19 cellular contexts compared by ENCODE assay signal in the genomic region with DNA sequence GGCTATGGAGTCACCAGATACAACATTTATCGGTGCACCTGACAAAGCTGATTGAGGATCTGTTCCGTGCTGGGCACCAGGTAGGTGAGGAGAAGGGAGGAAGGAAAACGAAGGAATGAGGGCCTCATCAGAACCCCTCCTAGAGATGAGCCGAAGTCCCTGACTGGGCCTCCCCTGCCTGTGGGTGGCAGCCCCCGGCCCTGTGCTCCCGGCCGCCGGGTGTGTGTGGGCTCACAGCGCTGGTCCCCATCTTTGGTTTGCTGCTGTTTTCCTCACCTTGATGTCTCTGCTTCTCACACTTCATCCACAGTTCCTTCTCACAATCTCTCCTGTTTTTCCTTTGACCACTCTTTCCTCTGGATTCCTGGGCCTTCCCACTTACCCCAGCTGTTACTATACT. TPM values are rescaled to one million over a fixed set of nuclear protein-coding genes. Genes with fewer than 3 reads are reported as not detected.
A peak's percentile ranks its signal among the peaks of the same experiment; 100 is the strongest.
DNase-seq lines count a peak whose midpoint lies in the region; ATAC-seq and TF ChIP-seq lines count a peak whose summit lies in the region.
"Had no signal": no experiment of that assay in that cellular context is flagged by ENCODE, and none has a peak within 500 bp of the region (broad histone marks: within the 10 kb centered on the region; RNA-seq: fewer than 3 reads in every experiment).

No MANE protein-coding gene starts in this region.

- TF ChIP-seq CTCF in endothelial cell (IDR thresholded peaks at IDR 0.05; ENCODE audit: unreplicated experiment) (no peak), osteocyte (IDR thresholded peaks at IDR 0.05) (no peak)

- no peak overlapping the region for H3K4me3 Mint-ChIP-seq in activated naive CD4-positive, alpha-beta T cell treated with anti-CD3 and anti-CD28 coated beads, Interleukin-2, amount 50 U/mL, for 24 hours
- H3K4me3 Mint-ChIP-seq in T-helper 17 cell, result no peak overlapping the region
- H3K4me3 Mint-ChIP-seq in endothelial cell (ENCODE audit: unreplicated experiment), result peak overlapping the region; percentile 73
- no peak overlapping the region for H3K4me3 Mint-ChIP-seq in osteocyte (ENCODE audit: unreplicated experiment)
- no peak overlapping the region for H3K4me3 Mint-ChIP-seq in stimulated activated memory B cell treated with anti-CD40 and anti-IgM and Interleukin-4, amounts not matched to agents 10 μg/mL and 1 μg/mL and 100 μg/mL, for 72 hours
- H3K4me3 Mint-ChIP-seq: IgD-negative memory B cell had no signal

- no peaks in the 10 kb centered on the region for H3K9me3 ChIP-seq in T-helper 17 cell (ENCODE audit: control insufficient read depth, low read length, poor library complexity, severe bottlenecking)
- H3K9me3 ChIP-seq: BLaER1 treated with 17β-estradiol and CSF1 and Interleukin-3, amounts not matched to agents 10 nM and 100 nM had no signal

- H3K4me1 Mint-ChIP-seq in activated naive CD4-positive, alpha-beta T cell treated with anti-CD3 and anti-CD28 coated beads, Interleukin-2, amount 50 U/mL, for 24 hours, result peaks cover 9% of the 10 kb centered on the region
- H3K4me1 Mint-ChIP-seq in T-helper 17 cell, result peaks cover 6% of the 10 kb centered on the region
- peaks cover under 1% of the 10 kb centered on the region for H3K4me1 Mint-ChIP-seq in endothelial cell (ENCODE audit: unreplicated experiment)
- no peaks in the 10 kb centered on the region for H3K4me1 Mint-ChIP-seq in osteocyte (ENCODE audit: unreplicated experiment)
- peaks cover 8% of the 10 kb centered on the region for H3K4me1 Mint-ChIP-seq in stimulated activated memory B cell treated with anti-CD40 and anti-IgM and Interleukin-4, amounts not matched to agents 10 μg/mL and 1 μg/mL and 100 μg/mL, for 72 hours

- H3K27me3 Mint-ChIP-seq in activated naive CD4-positive, alpha-beta T cell treated with anti-CD3 and anti-CD28 coated beads, Interleukin-2, amount 50 U/mL, for 24 hours, result no peaks in the 10 kb centered on the region
- H3K27me3 Mint-ChIP-seq in T-helper 17 cell (no peaks in the 10 kb centered on the region), endothelial cell (ENCODE audit: unreplicated experiment) (peaks cover 12% of the 10 kb centered on the region), osteocyte (ENCODE audit: unreplicated experiment) (no peaks in the 10 kb centered on the region)
- no peaks in the 10 kb centered on the region for H3K27me3 Mint-ChIP-seq in stimulated activated memory B cell treated with anti-CD40 and anti-IgM and Interleukin-4, amounts not matched to agents 10 μg/mL and 1 μg/mL and 100 μg/mL, for 72 hours
- H3K27me3 Mint-ChIP-seq: IgD-negative memory B cell had no signal

- peaks cover 13% of the 10 kb centered on the region for H3K36me3 Mint-ChIP-seq in activated naive CD4-positive, alpha-beta T cell treated with anti-CD3 and anti-CD28 coated beads, Interleukin-2, amount 50 U/mL, for 24 hours
- H3K36me3 Mint-ChIP-seq in T-helper 17 cell (ENCODE audit: low read depth) (peaks cover 7% of the 10 kb centered on the region), endothelial cell (ENCODE audit: low read depth, unreplicated experiment) (peaks cover 36% of the 10 kb centered on the region), osteocyte (ENCODE audit: unreplicated experiment) (peaks cover 28% of the 10 kb centered on the region)
- peaks cover 61% of the 10 kb centered on the region for H3K36me3 Mint-ChIP-seq in stimulated activated memory B cell treated with anti-CD40 and anti-IgM and Interleukin-4, amounts not matched to agents 10 μg/mL and 1 μg/mL and 100 μg/mL, for 72 hours

- no peak for DNase-seq in activated naive CD4-positive, alpha-beta T cell treated with anti-CD3 and anti-CD28 coated beads, Interleukin-2, amount 50 U/mL, for 16 hours
- DNase-seq in T-helper 17 cell, result no peak
- DNase-seq in endothelial cell (ENCODE audit: low spot score), result no peak
- DNase-seq in osteocyte (ENCODE audit: extremely low spot score, unreplicated experiment), result no peak
- DNase-seq: DMS79 treated with DMSO at 0.1 percent for 48 hours, GM23248, HCEC 1CT, Karpas-422, NCI-H1417 treated with DMSO at 0.1 percent for 48 hours, NCI-H187 treated with DMSO at 0.1 percent for 48 hours, NCI-H226, NCI-H524, RPMI8226, SIG-M5 had no signal

- H3K27ac Mint-ChIP-seq in activated naive CD4-positive, alpha-beta T cell treated with anti-CD3 and anti-CD28 coated beads, Interleukin-2, amount 50 U/mL, for 24 hours, result peak overlapping the region; percentile 74
- H3K27ac Mint-ChIP-seq in T-helper 17 cell, result peak overlapping the region; percentile 88
- H3K27ac Mint-ChIP-seq in endothelial cell (ENCODE audit: unreplicated experiment), result no peak overlapping the region
- H3K27ac Mint-ChIP-seq in osteocyte (ENCODE audit: unreplicated experiment), result peak overlapping the region; percentile 18
- H3K27ac Mint-ChIP-seq in stimulated activated memory B cell treated with anti-CD40 and anti-IgM and Interleukin-4, amounts not matched to agents 10 μg/mL and 1 μg/mL and 100 μg/mL, for 72 hours, result no peak overlapping the region

- H3K9me3 Mint-ChIP-seq in activated naive CD4-positive, alpha-beta T cell treated with anti-CD3 and anti-CD28 coated beads, Interleukin-2, amount 50 U/mL, for 24 hours, result no peaks in the 10 kb centered on the region
- H3K9me3 Mint-ChIP-seq in endothelial cell (ENCODE audit: unreplicated experiment), result no peaks in the 10 kb centered on the region
- H3K9me3 Mint-ChIP-seq in osteocyte (ENCODE audit: unreplicated experiment), result no peaks in the 10 kb centered on the region
- no peaks in the 10 kb centered on the region for H3K9me3 Mint-ChIP-seq in stimulated activated memory B cell treated with anti-CD40 and anti-IgM and Interleukin-4, amounts not matched to agents 10 μg/mL and 1 μg/mL and 100 μg/mL, for 72 hours
- H3K9me3 Mint-ChIP-seq: IgD-negative memory B cell had no signal

- ATAC-seq in T-helper 17 cell (no peak), GM21786 (IDR thresholded peaks at IDR 0.05; ENCODE audit: unreplicated experiment) (no peak)
- no peak for ATAC-seq in stimulated activated memory B cell treated with anti-CD40 and anti-IgM and Interleukin-4, amounts not matched to agents 10 μg/mL and 1 μg/mL and 100 μg/mL, for 72 hours

RNA-seq across cellular contexts. Expression of a gene that starts 32.8 kb away (rescaled TPM):
- total RNA-seq in T-helper 17 cell (10 to 100 TPM in 1 of 2 donors, 1 to 10 TPM in 1; 8.7 to 10.5 TPM), endothelial cell (ENCODE audit: unreplicated experiment) (22.1 TPM), osteocyte (33.6 and 35.5 TPM in 2 replicates)

RNA-seq across cellular contexts. Expression of a gene that starts 45.0 kb away (rescaled TPM):
- 1 to 10 TPM; 1.6 to 2.2 TPM for total RNA-seq in T-helper 17 cell
- total RNA-seq in endothelial cell (ENCODE audit: unreplicated experiment), result not detected
- 0.27 TPM in 1 of 2 replicates, not detected in the other for total RNA-seq in osteocyte

Comparison
In these comparisons a context has a peak if more than half of its experiments do, and no peak if none do; other contexts are left out.
1. H3K27ac Mint-ChIP-seq: peak in activated naive CD4-positive, alpha-beta T cell treated with anti-CD3 and anti-CD28 coated beads, Interleukin-2, amount 50 U/mL, for 24 hours (single experiment), T-helper 17 cell (single experiment) and osteocyte (single experiment); none in endothelial cell (single experiment) and stimulated activated memory B cell treated with anti-CD40 and anti-IgM and Interleukin-4, amounts not matched to agents 10 μg/mL and 1 μg/mL and 100 μg/mL, for 72 hours (single experiment).